ENCODE assay signal across 10 cellular contexts in genomic region chr7:26155531-26156375, GRCh38. TPM values are rescaled to one million over a fixed set of nuclear protein-coding genes. Genes with fewer than 3 reads are reported as not detected.
DNase-seq lines count a peak whose midpoint lies in the region; ATAC-seq and TF ChIP-seq lines count a peak whose summit lies in the region.
"Had no signal": no experiment of that assay in that cellular context is flagged by ENCODE, and none has a peak within 500 bp of the region (broad histone marks: within the 10 kb centered on the region; RNA-seq: fewer than 3 reads in every experiment).

No MANE protein-coding gene starts in this region.

- H3K9me3 Mint-ChIP-seq in activated naive CD4-positive, alpha-beta T cell treated with anti-CD3 and anti-CD28 coated beads, Interleukin-2, amount 10 ng/mL, durations not matched to agents 7 days and 5 days, result no peaks in the 10 kb centered on the region

- H3K4me3 Mint-ChIP-seq in activated naive CD4-positive, alpha-beta T cell treated with anti-CD3 and anti-CD28 coated beads, Interleukin-2, amount 10 ng/mL, durations not matched to agents 7 days and 5 days, result peak overlapping the region; percentile 41

- peak; percentile 52 for ATAC-seq in RWPE2 (ENCODE audit: low read depth)
- ATAC-seq in GM18861 (IDR thresholded peaks at IDR 0.05; ENCODE audit: unreplicated experiment), result no peak

- no peak for TF ChIP-seq EP300 in transverse colon (IDR thresholded peaks at IDR 0.05; ENCODE audit: low read depth)

- peaks cover 14% of the 10 kb centered on the region for H3K36me3 Mint-ChIP-seq in activated naive CD4-positive, alpha-beta T cell treated with anti-CD3 and anti-CD28 coated beads, Interleukin-2, amount 10 ng/mL, durations not matched to agents 7 days and 5 days

- CTCF ChIA-PET in activated naive CD4-positive, alpha-beta T cell treated with anti-CD3 and anti-CD28 coated beads, Interleukin-2, amount 10 ng/mL, durations not matched to agents 7 days and 5 days (lab: Charles Lee), result interaction anchor here (0.6 to 1.5 kb wide), 9 partner anchors 33 to 263 kb away, joined by 3 to 4 read pairs (median 3); no protein-coding TSS in a partner anchor

- intact Hi-C loops in transverse colon (cut with DNase I; ENCODE audit: low total_unique reads), result no loop called here

- in situ Hi-C loops in transverse colon (cut with MboI; ENCODE audit: low pct_ligation_motif_present in 1 of 4, low pct_unique_long_range_greater_than_20kb in 1 of 4, low sequenced_read_pairs in 3 of 4), result no loop called here

- H3K4me1 Mint-ChIP-seq in activated naive CD4-positive, alpha-beta T cell treated with anti-CD3 and anti-CD28 coated beads, Interleukin-2, amount 10 ng/mL, durations not matched to agents 7 days and 5 days, result peaks cover 83% of the 10 kb centered on the region

- H3K27ac ChIP-seq in RWPE2 (ENCODE audit: poor library complexity, severe bottlenecking) (peak overlapping the region; percentile 70), transverse colon (peak overlapping the region; percentile 3 to 70 (median 58))

- 35 to 60% methylated on average over 4 to 8 of the region's 8 CpGs for WGBS in transverse colon (ENCODE audit: low coverage in 1 of 2), 2 donors

- no peak for DNase-seq in activated naive CD4-positive, alpha-beta T cell treated with anti-CD3 and anti-CD28 coated beads, Interleukin-2, amount 10 ng/mL, durations not matched to agents 7 days and 5 days
- no peak for DNase-seq in activated naive CD4-positive, alpha-beta T cell (lab: John Stamatoyannopoulos, UW)
- no peak for DNase-seq in RWPE2 (ENCODE audit: low spot score)
- DNase-seq in fibroblast of the aortic adventitia (ENCODE audit: low read depth), result peak; percentile 23
- no peak for DNase-seq in transverse colon
- DNase-seq in DMS153 (lab: John Stamatoyannopoulos, UW), result no peak
- no peak for DNase-seq in NCI-H1694 treated with DMSO at 0.1 percent for 48 hours (lab: John Stamatoyannopoulos, UW)
- DNase-seq: heart right ventricle, NCI-H2171 treated with DMSO at 0.1 percent for 48 hours had no signal

- peaks cover 5% of the 10 kb centered on the region for H3K27me3 Mint-ChIP-seq in activated naive CD4-positive, alpha-beta T cell treated with anti-CD3 and anti-CD28 coated beads, Interleukin-2, amount 10 ng/mL, durations not matched to agents 7 days and 5 days

- H3K27me3 ChIP-seq in RWPE2 (ENCODE audit: insufficient read depth, poor library complexity, severe bottlenecking) (no peaks in the 10 kb centered on the region), transverse colon (peaks cover 5% of the 10 kb centered on the region)

- TF ChIP-seq CTCF in RWPE2 (IDR thresholded peaks at IDR 0.05; ENCODE audit: poor library complexity, severe bottlenecking) (no peak), fibroblast of the aortic adventitia (IDR thresholded peaks at IDR 0.05; ENCODE audit: insufficient read depth, low read length) (no peak), transverse colon (IDR thresholded peaks at IDR 0.05) (no peak)

- no peak for TF ChIP-seq POLR2A in transverse colon (IDR thresholded peaks at IDR 0.05)

- no peaks in the 10 kb centered on the region for H3K36me3 ChIP-seq in RWPE2 (ENCODE audit: low read depth)
- no peaks in the 10 kb centered on the region for H3K36me3 ChIP-seq in transverse colon
- H3K36me3 ChIP-seq: heart right ventricle had no signal

- H3K9me3 ChIP-seq in RWPE2 (ENCODE audit: severe bottlenecking) (no peaks in the 10 kb centered on the region), transverse colon (no peaks in the 10 kb centered on the region)
- H3K9me3 ChIP-seq: heart right ventricle had no signal

- peak overlapping the region; percentile 85 for H3K27ac Mint-ChIP-seq in activated naive CD4-positive, alpha-beta T cell treated with anti-CD3 and anti-CD28 coated beads, Interleukin-2, amount 10 ng/mL, durations not matched to agents 7 days and 5 days

- H3K4me3 ChIP-seq in RWPE2 (ENCODE audit: severe bottlenecking), result peak overlapping the region; percentile 9
- peak overlapping the region; percentile 34 for H3K4me3 ChIP-seq in fibroblast of the aortic adventitia (ENCODE audit: low read depth, low read length)
- H3K4me3 ChIP-seq in transverse colon, result peak overlapping the region in 1 of 4 donors; percentile 22

- H3K4me1 ChIP-seq in RWPE2 (ENCODE audit: insufficient read depth, poor library complexity, severe bottlenecking), result peaks cover 41% of the 10 kb centered on the region
- H3K4me1 ChIP-seq in transverse colon, result peaks cover 0 to 64% (median 37%) of the 10 kb centered on the region in 4 donors

RNA-seq across cellular contexts. Expression of gene NFE2L3, which starts 3.8 kb away (rescaled TPM):
- 0.18 and 1.2 TPM in 2 replicates for total RNA-seq in fibroblast of the aortic adventitia (ENCODE audit: low replicate concordance)
- 10 to 100 TPM in 1 of 4 donors, 1 to 10 TPM in 3; 1.4 to 11.4 (median 6.6) TPM for total RNA-seq in transverse colon

RNA-seq across cellular contexts. Expression of gene HNRNPA2B1, which starts 44.8 kb away (rescaled TPM):
- total RNA-seq in fibroblast of the aortic adventitia (ENCODE audit: low replicate concordance) (141 and 234 TPM in 2 replicates), transverse colon (100 to 1,000 TPM; 123 to 362 (median 208) TPM)

RNA-seq across cellular contexts. Expression of gene CBX3, which starts 45.8 kb away (rescaled TPM):
- total RNA-seq in fibroblast of the aortic adventitia (ENCODE audit: low replicate concordance) (160 and 225 TPM in 2 replicates), transverse colon (100 to 1,000 TPM in 1 of 4 donors, 10 to 100 TPM in 3; 48.2 to 107 (median 60.3) TPM)
